In genomic region chr12:2677142-2677880, GRCh38 we compare ENCODE assay signal across 23 cellular contexts.
"Had no signal": no experiment of that assay in that cellular context is flagged by ENCODE, and none has a peak within 500 bp of the region (broad histone marks: within the 10 kb centered on the region; RNA-seq: fewer than 3 reads in every experiment).

No MANE protein-coding gene starts in this region.

- H3K27ac Mint-ChIP-seq: brain, IgD-negative memory B cell, T-helper 17 cell, WTC11 had no signal

- H3K27me3 Mint-ChIP-seq: brain, IgD-negative memory B cell, T-helper 17 cell had no signal

- H3K36me3 Mint-ChIP-seq: activated naive CD4-positive, alpha-beta T cell treated with anti-CD3 and anti-CD28 coated beads, Interleukin-2, amount 50 U/mL, for 72 hours; IgD-negative memory B cell; WTC11 had no signal

- ATAC-seq: activated naive CD4-positive, alpha-beta T cell treated with anti-CD3 and anti-CD28 coated beads, Interleukin-2, amount 50 U/mL, for 72 hours; activated T-cell treated with anti-CD3 and anti-CD28 coated beads, Interleukin-2, amount 50 U/mL, for 4 hours; T-helper 17 cell; WTC11 had no signal

- H3K4me1 Mint-ChIP-seq: WTC11 had no signal

- DNase-seq: activated CD4-positive, alpha-beta T cell treated with anti-CD3 and anti-CD28 coated beads for 48 hours; activated CD4-positive, alpha-beta T cell treated with anti-CD3 and anti-CD28 coated beads, Interleukin-2, amount 50 U/mL, for 4 hours; activated CD4-positive, CD25-positive, alpha-beta regulatory T cell treated with anti-CD3 and anti-CD28 coated beads, Interleukin-2, amount 50 U/mL, for 72 hours; activated effector memory CD4-positive, alpha-beta T cell treated with anti-CD3 and anti-CD28 coated beads, Interleukin-2, amount 50 U/mL, for 16 hours; activated naive CD4-positive, alpha-beta T cell treated with Interleukin-2 at 50 U/mL for 16 hours; activated T-cell treated with anti-CD3 and anti-CD28 coated beads, Interleukin-2, amount 50 U/mL, for 4 hours; amygdala; KG1; NCI-H1092; NCI-H1417; NCI-H2029; NCI-H2107; NCI-H226; NCI-H526; NCI-H774; SIG-M5; T-helper 17 cell; T-helper 9 cell had no signal

- H3K4me3 Mint-ChIP-seq: activated T-cell treated with anti-CD3 and anti-CD28 coated beads, Interleukin-2, amount 50 U/mL, for 4 hours; brain; IgD-negative memory B cell; T-helper 17 cell; WTC11 had no signal

- H3K9me3 Mint-ChIP-seq: activated naive CD4-positive, alpha-beta T cell treated with anti-CD3 and anti-CD28 coated beads, Interleukin-2, amount 50 U/mL, for 72 hours; activated T-cell treated with anti-CD3 and anti-CD28 coated beads, Interleukin-2, amount 50 U/mL, for 4 hours; brain; IgD-negative memory B cell; WTC11 had no signal

- FAIRE-seq: astrocyte had no signal
